8 cellular contexts compared by ENCODE assay signal in the genomic region with DNA sequence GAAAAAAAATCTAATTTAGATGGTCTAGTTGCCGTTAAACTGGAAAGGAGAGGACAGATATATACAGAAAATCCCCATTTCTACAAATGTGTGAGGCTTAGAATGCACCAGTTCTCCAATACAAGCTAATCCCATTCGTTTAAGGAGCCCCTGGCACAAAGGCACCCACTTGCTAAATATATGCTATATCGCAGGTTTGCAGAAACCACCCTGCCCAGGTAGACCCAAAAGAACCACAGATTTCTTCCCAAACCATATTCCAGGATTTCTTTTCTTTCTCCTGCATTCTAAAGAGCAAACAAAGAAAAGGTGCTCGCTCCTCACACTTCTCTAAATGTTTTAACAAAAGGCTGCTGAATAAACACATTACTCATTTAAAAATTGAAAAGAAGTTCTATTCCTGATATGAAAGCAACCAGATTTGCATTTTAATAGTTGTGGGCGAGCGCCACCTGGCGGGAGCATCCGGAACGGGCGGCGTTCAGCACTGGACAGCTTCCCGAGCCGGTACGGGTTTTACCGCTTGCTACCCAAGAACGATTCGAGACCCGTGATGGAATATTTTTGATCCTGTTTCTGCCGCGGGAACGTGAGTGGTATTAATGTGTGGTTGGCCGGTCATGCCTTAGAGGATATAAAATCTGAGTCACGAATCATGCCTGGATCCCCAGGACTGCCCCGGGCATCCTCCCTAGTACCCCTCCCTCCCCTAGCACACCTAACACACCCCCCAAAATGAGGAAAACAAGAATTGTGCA. TPM values are rescaled to one million over a fixed set of nuclear protein-coding genes. Genes with fewer than 3 reads are reported as not detected.
A peak's percentile ranks its signal among the peaks of the same experiment; 100 is the strongest.
DNase-seq lines count a peak whose midpoint lies in the region; ATAC-seq and TF ChIP-seq lines count a peak whose summit lies in the region.

No MANE protein-coding gene starts in this region.

- intact Hi-C loops in ovary (cut with DNase I): loop anchor here in 1 of 4 donors (5.0 kb wide), 1 partner anchor 1450 kb away; no protein-coding TSS in a partner anchor

- DNase-seq in ELF-1 (ENCODE audit: low read depth, low spot score): peak; percentile 81
- peak; percentile 37 for DNase-seq in Jurkat, Clone E6-1 (ENCODE audit: low read depth, low spot score)
- DNase-seq in SHP77 treated with DMSO at 0.1 percent for 48 hours (lab: John Stamatoyannopoulos, UW): peak; percentile 6
- peak; percentile 43 for DNase-seq in activated naive CD4-positive, alpha-beta T cell treated with anti-CD3 and anti-CD28 coated beads, Interleukin-2, amount 50 U/mL, for 16 hours
- peak; percentile 61 for DNase-seq in glomerular visceral epithelial cell (ENCODE audit: extremely low spot score)
- DNase-seq in ovary: peak in 4 of 5 donors; percentile 33 to 75 (median 60)

- no peak overlapping the region for H3K27ac ChIP-seq in ovary

- no peaks in the 10 kb centered on the region for H3K27me3 ChIP-seq in ovary

- no peak overlapping the region for H3K4me3 ChIP-seq in Jurkat, Clone E6-1 (ENCODE audit: low read length)
- H3K4me3 ChIP-seq in ovary: no peak overlapping the region

- TF ChIP-seq CTCF in ovary (IDR thresholded peaks at IDR 0.05): peak in 1 of 3 donors; percentile 53

- ATAC-seq in GM21423 (IDR thresholded peaks at IDR 0.05; ENCODE audit: unreplicated experiment) (no peak), GM21447 (IDR thresholded peaks at IDR 0.05; ENCODE audit: unreplicated experiment) (no peak)

- H3K36me3 ChIP-seq in ovary: no peaks in the 10 kb centered on the region

- 6 to 8% (median 7%) methylated on average over 24 of the region's 24 CpGs for WGBS in ovary, 3 donors

- TF ChIP-seq POLR2A in ovary (IDR thresholded peaks at IDR 0.05): no peak

- H3K9me3 ChIP-seq in ovary: no peaks in the 10 kb centered on the region

- TF ChIP-seq EP300 in ovary (IDR thresholded peaks at IDR 0.05): no peak

- no peaks in the 10 kb centered on the region for H3K4me1 ChIP-seq in ovary (ENCODE audit: insufficient read depth)

RNA-seq across cellular contexts. Expression of a gene that starts 2.1 kb away (rescaled TPM):
- polyA plus RNA-seq in Jurkat, Clone E6-1 (2012; ENCODE audit: insufficient read depth, insufficient read length): not detected
- 1 to 10 TPM in 2 of 7 donors, under 1 TPM in 4, not detected in 1; under 0.01 to 3.2 (median 0.22) TPM for total RNA-seq in ovary
- under 1 TPM; 0.01 to 0.33 TPM for polyA plus RNA-seq in ovary

Comparison
In these comparisons a context has a peak if more than half of its experiments do, and no peak if none do; other contexts are left out.
1. DNase-seq: peak in every context shown above with its lines; median percentile 81 in ELF-1; 61 in glomerular visceral epithelial cell; 60 in ovary; 43 in activated naive CD4-positive, alpha-beta T cell treated with anti-CD3 and anti-CD28 coated beads, Interleukin-2, amount 50 U/mL, for 16 hours; 37 in Jurkat, Clone E6-1; 6 in SHP77 treated with DMSO at 0.1 percent for 48 hours.